In genomic region chr6:158042245-158042798, GRCh38 we compare ENCODE assay signal across 8 cellular contexts.
DNase-seq lines count a peak whose midpoint lies in the region; ATAC-seq and TF ChIP-seq lines count a peak whose summit lies in the region.

No MANE protein-coding gene starts in this region.

- DNase-seq in ELR (ENCODE audit: low read depth) = peak; percentile 95
- no peak for DNase-seq in WTC11 (ENCODE audit: low spot score)
- DNase-seq in Right ventricle myocardium inferior (ENCODE audit: missing footprints) = no peak
- peak; percentile 76 to 93 for DNase-seq in psoas muscle
- DNase-seq in SKM-1 (lab: John Stamatoyannopoulos, UW; ENCODE audit: unreplicated experiment) = no peak
- no peak for DNase-seq in activated CD8-positive, alpha-beta memory T cell treated with anti-CD3 and anti-CD28 coated beads, Interleukin-2, amount 10 ng/mL, durations not matched to agents 7 days and 5 days
- DNase-seq in activated CD4-positive, alpha-beta T cell treated with anti-CD3 and anti-CD28 coated beads for 1 hour = no peak
- no peak for DNase-seq in natural killer cell

- CTCF ChIA-PET in WTC11 (lab: Charles Lee) = interaction anchor here (2.9 kb wide), 1 partner anchor 16 kb away, joined by 13 read pairs; no protein-coding TSS in a partner anchor
- CTCF ChIA-PET in activated CD8-positive, alpha-beta memory T cell treated with anti-CD3 and anti-CD28 coated beads, Interleukin-2, amount 10 ng/mL, durations not matched to agents 7 days and 5 days (lab: Charles Lee) = interaction anchor here (1.1 to 3.0 kb wide), 3 partner anchors 10 to 30 kb away, joined by 5 to 14 read pairs (median 13); no protein-coding TSS in a partner anchor

- H3K4me3 ChIP-seq in psoas muscle = peak overlapping the region; percentile 43

- WGBS in psoas muscle, 3 donors = 48 to 70% (median 50%) methylated on average over 16 of the region's 16 CpGs

- peaks cover 4% of the 10 kb centered on the region for H3K36me3 Mint-ChIP-seq in WTC11
- peaks cover 34% of the 10 kb centered on the region for H3K36me3 Mint-ChIP-seq in activated CD8-positive, alpha-beta memory T cell treated with anti-CD3 and anti-CD28 coated beads, Interleukin-2, amount 10 ng/mL, durations not matched to agents 7 days and 5 days
- H3K36me3 Mint-ChIP-seq in natural killer cell = no peaks in the 10 kb centered on the region

- H3K9me3 Mint-ChIP-seq in WTC11 (no peaks in the 10 kb centered on the region), natural killer cell (no peaks in the 10 kb centered on the region)
- H3K9me3 Mint-ChIP-seq in activated CD8-positive, alpha-beta memory T cell treated with anti-CD3 and anti-CD28 coated beads, Interleukin-2, amount 10 ng/mL, durations not matched to agents 7 days and 5 days (ENCODE audit: low read depth) = no peaks in the 10 kb centered on the region

- no peak for ATAC-seq in WTC11
- peak; percentile 63 for ATAC-seq in Right ventricle myocardium inferior
- ATAC-seq in psoas muscle = peak; percentile 57 to 70 (median 66)
- ATAC-seq in activated CD8-positive, alpha-beta memory T cell treated with anti-CD3 and anti-CD28 coated beads, Interleukin-2, amount 10 ng/mL, durations not matched to agents 7 days and 5 days = no peak
- ATAC-seq in natural killer cell = no peak

- H3K27me3 Mint-ChIP-seq in WTC11 (ENCODE audit: low read depth) (no peaks in the 10 kb centered on the region; the same call in 1 of the 2 replicates), natural killer cell (ENCODE audit: low read depth in 2 of 2) (no peaks in the 10 kb centered on the region)
- no peaks in the 10 kb centered on the region for H3K27me3 Mint-ChIP-seq in activated CD8-positive, alpha-beta memory T cell treated with anti-CD3 and anti-CD28 coated beads, Interleukin-2, amount 10 ng/mL, durations not matched to agents 7 days and 5 days

- H3K27ac Mint-ChIP-seq in WTC11 (peak overlapping the region; percentile 44), natural killer cell (no peak overlapping the region)
- H3K27ac Mint-ChIP-seq in activated CD8-positive, alpha-beta memory T cell treated with anti-CD3 and anti-CD28 coated beads, Interleukin-2, amount 10 ng/mL, durations not matched to agents 7 days and 5 days = no peak overlapping the region

- H3K4me1 Mint-ChIP-seq in WTC11 (peaks cover 15% of the 10 kb centered on the region), natural killer cell (peaks cover 20 to 42% of the 10 kb centered on the region in 2 donors)
- H3K4me1 Mint-ChIP-seq in activated CD8-positive, alpha-beta memory T cell treated with anti-CD3 and anti-CD28 coated beads, Interleukin-2, amount 10 ng/mL, durations not matched to agents 7 days and 5 days = peaks cover 62% of the 10 kb centered on the region

- H3K36me3 ChIP-seq in psoas muscle (ENCODE audit: insufficient read depth in 1 of 2, low read depth in 1 of 2) = no peaks in the 10 kb centered on the region

- H3K4me1 ChIP-seq in psoas muscle = peaks cover 69% of the 10 kb centered on the region

- H3K9me3 ChIP-seq in psoas muscle = no peaks in the 10 kb centered on the region

- TF ChIP-seq CTCF in WTC11 (IDR thresholded peaks at IDR 0.05) (no peak), psoas muscle (IDR thresholded peaks at IDR 0.05) (no peak), natural killer cell (IDR thresholded peaks at IDR 0.05) (no peak)

- intact Hi-C loops in Right ventricle myocardium inferior (cut with DNase I) = loop anchor here (2.0 kb wide), 1 partner anchor 62 kb away; the partner anchor contains the start of gene SYNJ2
- intact Hi-C loops in psoas muscle (cut with DNase I) = loop anchor here in 1 of 2 donors (5.0 kb wide), 1 partner anchor 60 kb away; the partner anchor contains the start of gene SYNJ2
- intact Hi-C loops in natural killer cell (cut with micrococcal nuclease) = no loop called here

- POLR2A ChIA-PET in WTC11 (lab: Charles Lee) = interaction anchor here (0.9 to 1.2 kb wide), 2 partner anchors 16 to 42 kb away, joined by 3 to 4 read pairs; no protein-coding TSS in a partner anchor

- H3K27me3 ChIP-seq in psoas muscle (ENCODE audit: insufficient read depth in 3 of 3, low read length in 2 of 3) = no peaks in the 10 kb centered on the region

- H3K4me3 Mint-ChIP-seq in WTC11 (no peak overlapping the region), natural killer cell (no peak overlapping the region)
- H3K4me3 Mint-ChIP-seq in activated CD8-positive, alpha-beta memory T cell treated with anti-CD3 and anti-CD28 coated beads, Interleukin-2, amount 10 ng/mL, durations not matched to agents 7 days and 5 days = no peak overlapping the region

- H3K27ac ChIP-seq in psoas muscle = peak overlapping the region; percentile 98

TF ChIP-seq in WTC11, 78 proteins besides CTCF, POLR2A, EP300 and RAD21 (continues in another document):
- no peak for TF ChIP-seq SMAD4 (CRISPR knock-in tag; IDR thresholded peaks at IDR 0.05)
- TF ChIP-seq FOXP1 (CRISPR knock-in tag; IDR thresholded peaks at IDR 0.05; ENCODE audit: borderline replicate concordance) = no peak
- TF ChIP-seq AFF4 (CRISPR knock-in tag; IDR thresholded peaks at IDR 0.05; ENCODE audit: borderline replicate concordance) = no peak
- no peak for TF ChIP-seq ZMAT4 (CRISPR knock-in tag; IDR thresholded peaks at IDR 0.05)
- TF ChIP-seq PRRX2 (CRISPR knock-in tag; IDR thresholded peaks at IDR 0.05) = no peak
- TF ChIP-seq ESRRA (CRISPR knock-in tag; IDR thresholded peaks at IDR 0.05; ENCODE audit: borderline replicate concordance) = no peak
- TF ChIP-seq AR (CRISPR knock-in tag; IDR thresholded peaks at IDR 0.05) = no peak

Comparison
In these comparisons a context has a peak if more than half of its experiments do, and no peak if none do; other contexts are left out.
1. DNase-seq: peak in ELR (single experiment) and psoas muscle (2 of 2); none in WTC11 (single experiment), Right ventricle myocardium inferior (single experiment), SKM-1 (single experiment), activated CD8-positive, alpha-beta memory T cell treated with anti-CD3 and anti-CD28 coated beads, Interleukin-2, amount 10 ng/mL, durations not matched to agents 7 days and 5 days (single experiment), activated CD4-positive, alpha-beta T cell treated with anti-CD3 and anti-CD28 coated beads for 1 hour (single experiment) and natural killer cell (single experiment).
2. ATAC-seq: peak in Right ventricle myocardium inferior (single experiment) and psoas muscle (4 of 4); none in WTC11 (single experiment), activated CD8-positive, alpha-beta memory T cell treated with anti-CD3 and anti-CD28 coated beads, Interleukin-2, amount 10 ng/mL, durations not matched to agents 7 days and 5 days (single experiment) and natural killer cell (0 of 3).